ENCODE assay signal across 26 cellular contexts in the genomic region with DNA sequence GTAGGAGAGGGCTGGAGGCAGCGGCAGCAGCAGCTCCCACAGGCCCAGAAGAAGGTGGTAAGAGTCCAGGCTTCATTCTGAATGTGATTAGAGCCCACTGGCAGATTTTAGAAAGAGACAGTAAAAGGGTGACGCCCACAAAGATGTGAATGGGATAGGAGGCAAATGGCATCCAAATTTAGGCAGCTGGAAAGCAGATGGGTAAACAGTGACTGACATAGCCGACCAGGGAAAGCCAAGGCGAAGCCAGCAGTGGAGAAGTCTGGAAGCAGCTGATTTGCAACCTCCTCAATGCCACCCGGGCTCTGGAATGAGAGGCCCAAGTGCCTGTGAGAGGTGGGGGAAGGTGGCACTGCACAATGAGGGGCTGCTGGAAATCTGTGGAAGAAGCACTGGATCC.
"Had no signal": no experiment of that assay in that cellular context is flagged by ENCODE, and none has a peak within 500 bp of the region (broad histone marks: within the 10 kb centered on the region; RNA-seq: fewer than 3 reads in every experiment).

No MANE protein-coding gene starts in this region.

- DNase-seq: activated CD4-positive, alpha-beta memory T cell treated with anti-CD3 and anti-CD28 coated beads for 36 hours; activated CD4-positive, alpha-beta T cell treated with anti-CD3 and anti-CD28 coated beads, Interleukin-2, amount 10 ng/mL, durations not matched to agents 24 days and 14 days; activated CD4-positive, CD25-positive, alpha-beta regulatory T cell treated with anti-CD3 and anti-CD28 coated beads, Interleukin-2, amount 50 U/mL, for 72 hours; activated CD8-positive, alpha-beta memory T cell treated with anti-CD3 and anti-CD28 coated beads, Interleukin-2, amount 50 U/mL, for 4 hours; activated gamma-delta T cell; activated naive CD4-positive, alpha-beta T cell treated with anti-CD3 and anti-CD28 coated beads, Interleukin-2, amount 10 ng/mL, durations not matched to agents 7 days and 5 days; activated T-cell treated with anti-CD3 and anti-CD28 coated beads, Interleukin-2, amount 50 U/mL, for 1 hour; central memory CD4-positive, alpha-beta T cell; head of caudate nucleus; hypothalamus; immature natural killer cell; kidney; left colon; mammary epithelial cell; naive thymus-derived CD8-positive, alpha-beta T cell; ovary; stimulated activated CD4-positive, alpha-beta T cell treated with anti-CD3 and anti-CD28 coated beads, Interleukin-2, amount 100 ng/mL, for 48 hours; T-helper 2 cell; trophoblast cell; uterus had no signal

- H3K4me1 ChIP-seq: breast epithelium, uterus had no signal

- H3K27ac Mint-ChIP-seq: activated CD4-positive, alpha-beta memory T cell treated with anti-CD3 and anti-CD28 coated beads for 36 hours; activated CD4-positive, alpha-beta T cell treated with anti-CD3 and anti-CD28 coated beads, Interleukin-2, amount 10 ng/mL, durations not matched to agents 24 days and 14 days; activated naive CD4-positive, alpha-beta T cell treated with anti-CD3 and anti-CD28 coated beads, Interleukin-2, amount 10 ng/mL, durations not matched to agents 7 days and 5 days; immature natural killer cell; mesothelial cell of epicardium had no signal

- H3K9me3 ChIP-seq: breast epithelium, neutrophil, ovary, psoas muscle, thoracic aorta, uterus had no signal

- H3K27me3 Mint-ChIP-seq: activated CD4-positive, alpha-beta T cell treated with anti-CD3 and anti-CD28 coated beads, Interleukin-2, amount 10 ng/mL, durations not matched to agents 24 days and 14 days; stimulated activated naive CD8-positive, alpha-beta T cell treated with anti-CD3 and anti-CD28 coated beads, Interleukin-15, Interleukin-2, amounts not matched to agents 100 ng/mL and 50 ng/mL, for 24 hours had no signal

- H3K9me3 Mint-ChIP-seq: activated CD4-positive, alpha-beta memory T cell treated with anti-CD3 and anti-CD28 coated beads for 36 hours; activated CD4-positive, alpha-beta T cell treated with anti-CD3 and anti-CD28 coated beads, Interleukin-2, amount 10 ng/mL, durations not matched to agents 24 days and 14 days; activated naive CD4-positive, alpha-beta T cell treated with anti-CD3 and anti-CD28 coated beads, Interleukin-2, amount 10 ng/mL, durations not matched to agents 7 days and 5 days; immature natural killer cell; mesothelial cell of epicardium; stimulated activated naive CD8-positive, alpha-beta T cell treated with anti-CD3 and anti-CD28 coated beads, Interleukin-15, Interleukin-2, amounts not matched to agents 100 ng/mL and 50 ng/mL, for 24 hours had no signal

- ATAC-seq: left colon; naive thymus-derived CD8-positive, alpha-beta T cell; psoas muscle had no signal

- H3K4me3 Mint-ChIP-seq: activated CD4-positive, alpha-beta memory T cell treated with anti-CD3 and anti-CD28 coated beads for 36 hours; activated CD4-positive, alpha-beta T cell treated with anti-CD3 and anti-CD28 coated beads, Interleukin-2, amount 10 ng/mL, durations not matched to agents 24 days and 14 days; activated naive CD4-positive, alpha-beta T cell treated with anti-CD3 and anti-CD28 coated beads, Interleukin-2, amount 10 ng/mL, durations not matched to agents 7 days and 5 days; immature natural killer cell; mesothelial cell of epicardium; naive thymus-derived CD8-positive, alpha-beta T cell; stimulated activated naive CD8-positive, alpha-beta T cell treated with anti-CD3 and anti-CD28 coated beads, Interleukin-15, Interleukin-2, amounts not matched to agents 100 ng/mL and 50 ng/mL, for 24 hours had no signal

- H3K4me3 ChIP-seq: breast epithelium, ovary, psoas muscle, thoracic aorta, uterus had no signal

- H3K27me3 ChIP-seq: breast epithelium, ovary, uterus had no signal

- H3K36me3 Mint-ChIP-seq: activated CD4-positive, alpha-beta memory T cell treated with anti-CD3 and anti-CD28 coated beads for 36 hours; activated naive CD4-positive, alpha-beta T cell treated with anti-CD3 and anti-CD28 coated beads, Interleukin-2, amount 10 ng/mL, durations not matched to agents 7 days and 5 days; immature natural killer cell; mesothelial cell of epicardium; naive thymus-derived CD8-positive, alpha-beta T cell had no signal

- H3K36me3 ChIP-seq: breast epithelium, neutrophil, ovary, thoracic aorta, uterus had no signal

- H3K27ac ChIP-seq: breast epithelium, neutrophil, ovary, psoas muscle, thoracic aorta, uterus had no signal
